In genomic region chr20:62894261-62894660, GRCh38 we compare ENCODE assay signal across 29 cellular contexts.
"Had no signal": no experiment of that assay in that cellular context is flagged by ENCODE, and none has a peak within 500 bp of the region (broad histone marks: within the 10 kb centered on the region; RNA-seq: fewer than 3 reads in every experiment).

No MANE protein-coding gene starts in this region.

- H3K4me1 ChIP-seq: pancreas, prostate gland had no signal

- H3K27me3 ChIP-seq: dorsolateral prefrontal cortex, esophagus muscularis mucosa, foreskin keratinocyte, gastroesophageal sphincter, heart left ventricle, hepatocyte, pancreas, right atrium auricular region, stomach, thyroid gland, vagina had no signal

- H3K4me3 Mint-ChIP-seq: endodermal cell; naive thymus-derived CD4-positive, alpha-beta T cell; nephron; stimulated activated effector memory CD8-positive, alpha-beta T cell treated with anti-CD3 and anti-CD28 coated beads, Interleukin-12 subunit alpha, Interleukin-12 subunit beta, amount 100 ng/mL, for 72 hours had no signal

- H3K27me3 Mint-ChIP-seq: naive thymus-derived CD4-positive, alpha-beta T cell had no signal

- H3K9me3 ChIP-seq: esophagus muscularis mucosa, gastroesophageal sphincter, heart left ventricle, pancreas, prostate gland, right atrium auricular region, stomach, thyroid gland, vagina had no signal

- H3K4me2 ChIP-seq: hepatocyte, smooth muscle cell had no signal

- H3K4me3 ChIP-seq: dorsolateral prefrontal cortex, esophagus muscularis mucosa, gastroesophageal sphincter, heart left ventricle, hepatocyte, pancreas, prostate gland, right atrium auricular region, smooth muscle cell, stomach, thyroid gland, vagina had no signal

- H3K27ac ChIP-seq: dorsolateral prefrontal cortex, esophagus muscularis mucosa, foreskin keratinocyte, gastroesophageal sphincter, heart left ventricle, hepatocyte, pancreas, prostate gland, right atrium auricular region, stomach, thyroid gland, vagina had no signal

- DNase-seq: effector CD8-positive, alpha-beta T cell; foreskin keratinocyte; heart left ventricle; kidney; mammary epithelial cell; mesendoderm; midbrain; naive thymus-derived CD4-positive, alpha-beta T cell; nucleus accumbens; stimulated activated CD4-positive, alpha-beta T cell treated with anti-CD3 and anti-CD28 coated beads, Interleukin-2, amount 100 ng/mL, for 24 hours; stimulated activated CD4-positive, alpha-beta T cell treated with anti-CD3 and anti-CD28 coated beads, Interleukin-4, amount 100 ng/mL, for 24 hours; stimulated activated naive CD4-positive, alpha-beta T cell treated with Interleukin-2 at 50 U/mL for 16 hours; stomach; thyroid gland; trophoblast cell had no signal

- H2AFZ ChIP-seq: hepatocyte had no signal

- H3K9me3 Mint-ChIP-seq: endodermal cell; naive thymus-derived CD4-positive, alpha-beta T cell; nephron; stimulated activated effector memory CD8-positive, alpha-beta T cell treated with anti-CD3 and anti-CD28 coated beads, Interleukin-12 subunit alpha, Interleukin-12 subunit beta, amount 100 ng/mL, for 72 hours had no signal

- H3K27ac Mint-ChIP-seq: endodermal cell; nephron; stimulated activated effector memory CD8-positive, alpha-beta T cell treated with anti-CD3 and anti-CD28 coated beads, Interleukin-12 subunit alpha, Interleukin-12 subunit beta, amount 100 ng/mL, for 72 hours had no signal

- ATAC-seq: foreskin keratinocyte; gastroesophageal sphincter; heart left ventricle; left lobe of liver; naive thymus-derived CD4-positive, alpha-beta T cell; pancreas; sciatic nerve; stimulated activated effector memory CD8-positive, alpha-beta T cell treated with anti-CD3 and anti-CD28 coated beads, Interleukin-12 subunit alpha, Interleukin-12 subunit beta, amount 100 ng/mL, for 72 hours had no signal
